Comparison of ENCODE assay signal across 10 cellular contexts in genomic region chr22:45604239-45604711, GRCh38.
DNase-seq lines count a peak whose midpoint lies in the region; ATAC-seq and TF ChIP-seq lines count a peak whose summit lies in the region.
"Had no signal": no experiment of that assay in that cellular context is flagged by ENCODE, and none has a peak within 500 bp of the region (broad histone marks: within the 10 kb centered on the region; RNA-seq: fewer than 3 reads in every experiment).

No MANE protein-coding gene starts in this region.

- no peaks in the 10 kb centered on the region for H3K79me2 ChIP-seq in mammary epithelial cell (ENCODE audit: insufficient read depth, low read length)

- no peaks in the 10 kb centered on the region for H3K27me3 ChIP-seq in mammary epithelial cell (ENCODE audit: insufficient read depth, low read length)
- no peaks in the 10 kb centered on the region for H3K27me3 ChIP-seq in ascending aorta
- peaks cover 0 to 1% (median 0%) of the 10 kb centered on the region in 3 donors for H3K27me3 ChIP-seq in psoas muscle (ENCODE audit: insufficient read depth in 3 of 3, low read length in 2 of 3)
- H3K27me3 ChIP-seq in WERI-Rb-1 (ENCODE audit: insufficient read depth, low read depth, severe bottlenecking) = no peaks in the 10 kb centered on the region

- no peak overlapping the region for H3K9ac ChIP-seq in mammary epithelial cell (ENCODE audit: insufficient read depth, low read length)

- intact Hi-C loops in Calu3 (cut with micrococcal nuclease; ENCODE audit: unreplicated experiment) = loop anchor here (2.0 kb wide), 1 partner anchor 35 kb away; no protein-coding TSS in a partner anchor
- intact Hi-C loops in mammary epithelial cell (cut with micrococcal nuclease) = loop anchor here (2.0 kb wide), 1 partner anchor 35 kb away; no protein-coding TSS in a partner anchor
- intact Hi-C loops in ascending aorta (cut with DNase I) = no loop called here
- intact Hi-C loops in psoas muscle (cut with DNase I) = no loop called here

- H3K4me1 ChIP-seq in mammary epithelial cell (ENCODE audit: insufficient read depth, low read length) (peaks cover 48% of the 10 kb centered on the region), ascending aorta (no peaks in the 10 kb centered on the region), psoas muscle (peaks cover 12% of the 10 kb centered on the region)

- in situ Hi-C loops in mammary epithelial cell (cut with MboI; ENCODE audit: low sequenced_read_pairs in 2 of 2) = loop anchor here in 1 of 2 donors (25.0 kb wide), 1 partner anchor 1983 kb away; no protein-coding TSS in a partner anchor

- no peak overlapping the region for H3K4me3 Mint-ChIP-seq in Calu3 (ENCODE audit: low read depth, unreplicated experiment)

- WGBS in mammary epithelial cell (ENCODE audit: low coverage, missing lambda C conversion rate) = 4% methylated on average over 9 of the region's 9 CpGs
- WGBS in psoas muscle, 3 donors = 71 to 76% (median 72%) methylated on average over 9 of the region's 9 CpGs

- no TSS peak for BruUV-seq in Calu3 (replicated peaks; lab: Mats Ljungman, UMichigan)
- no TSS peak for BruUV-seq in mammary epithelial cell (replicated peaks; lab: Mats Ljungman, UMichigan)

- no peaks in the 10 kb centered on the region for H3K9me3 Mint-ChIP-seq in Calu3 (ENCODE audit: low read depth, unreplicated experiment)

- TF ChIP-seq CTCF in Calu3 (IDR thresholded peaks at IDR 0.05; ENCODE audit: unreplicated experiment) (no peak), mammary epithelial cell (conservative IDR thresholded peaks at IDR 0.05 in 1 of 2, IDR thresholded peaks at IDR 0.05 in 1 of 2; ENCODE audit: extremely low read depth in 1 of 2, insufficient read depth in 1 of 2, low read depth in 1 of 2, low read length in 2 of 2) (no peak), ascending aorta (IDR thresholded peaks at IDR 0.05) (no peak), psoas muscle (IDR thresholded peaks at IDR 0.05) (no peak), WERI-Rb-1 (IDR thresholded peaks at IDR 0.05; ENCODE audit: low read depth, low read length) (no peak)

- DNase-seq in Calu3 (no peak), NOMO-1 treated with DMSO at 0.1 percent for 48 hours (lab: John Stamatoyannopoulos, UW; ENCODE audit: unreplicated experiment) (peak; percentile 92), mammary epithelial cell (peak; percentile 92), pons (ENCODE audit: low spot score) (peak; percentile 40), 8988T (no peak), ascending aorta (ENCODE audit: low spot score in 2 of 2) (no peak), psoas muscle (no peak), WERI-Rb-1 (no peak)
- DNase-seq: DMS 273 treated with DMSO at 0.1 percent for 48 hours had no signal

- peak overlapping the region; percentile 83 for H3K27ac ChIP-seq in mammary epithelial cell (ENCODE audit: insufficient read depth, low read depth, low read length)
- H3K27ac ChIP-seq in ascending aorta = no peak overlapping the region
- no peak overlapping the region for H3K27ac ChIP-seq in psoas muscle
- H3K27ac ChIP-seq in WERI-Rb-1 = no peak overlapping the region

- H3K27ac Mint-ChIP-seq in Calu3 (ENCODE audit: unreplicated experiment) = peak overlapping the region; percentile 92

- H3K36me3 Mint-ChIP-seq in Calu3 (ENCODE audit: insufficient read depth, unreplicated experiment) = peaks cover 39% of the 10 kb centered on the region

- H3K4me1 Mint-ChIP-seq in Calu3 (ENCODE audit: low read depth, unreplicated experiment) = peaks cover 87% of the 10 kb centered on the region

- H3K9me3 ChIP-seq in mammary epithelial cell (replicated peaks; ENCODE audit: insufficient read depth, low read length) (no peaks in the 10 kb centered on the region), ascending aorta (no peaks in the 10 kb centered on the region), psoas muscle (no peaks in the 10 kb centered on the region), WERI-Rb-1 (ENCODE audit: severe bottlenecking) (no peaks in the 10 kb centered on the region)

- dilution Hi-C loops in mammary epithelial cell (cut with HindIII; ENCODE audit: low sequenced_read_pairs) = loop anchor here (5.0 kb wide), 1 partner anchor 77 kb away; no protein-coding TSS in a partner anchor

- CTCF ChIA-PET in Calu3 (lab: Charles Lee) (interaction anchor here (1.3 to 1.6 kb wide), 2 partner anchors 23 to 26 kb away, joined by 3 to 5 read pairs; no protein-coding TSS in a partner anchor), mammary epithelial cell (lab: Charles Lee; ENCODE audit: low non-redundant PET) (interaction anchor here (0.7 kb wide), 1 partner anchor 714 kb away, joined by 3 read pairs; no protein-coding TSS in a partner anchor)

- H3K4me3 ChIP-seq in mammary epithelial cell (replicated peaks in 1 of 3; ENCODE audit: insufficient read depth in 1 of 3, low read depth in 2 of 3, low read length in 3 of 3) = no peak overlapping the region
- H3K4me3 ChIP-seq in ascending aorta = no peak overlapping the region
- no peak overlapping the region for H3K4me3 ChIP-seq in psoas muscle
- H3K4me3 ChIP-seq in WERI-Rb-1 (ENCODE audit: low read depth, low read length) = no peak overlapping the region

- H3K27me3 Mint-ChIP-seq in Calu3 (ENCODE audit: unreplicated experiment) = no peaks in the 10 kb centered on the region

- no peak for ATAC-seq in psoas muscle
- ATAC-seq: Panc1 had no signal

- H2AFZ ChIP-seq in mammary epithelial cell (ENCODE audit: low read depth, low read length) = no peak overlapping the region

- peak overlapping the region; percentile 59 for H3K4me2 ChIP-seq in mammary epithelial cell (ENCODE audit: insufficient read depth, low read depth, low read length)

- H4K20me1 ChIP-seq in mammary epithelial cell (ENCODE audit: insufficient read depth, low read length) = no peaks in the 10 kb centered on the region

- H3K36me3 ChIP-seq in mammary epithelial cell (ENCODE audit: insufficient read depth, low read length) (no peaks in the 10 kb centered on the region), ascending aorta (peaks cover 8 to 17% of the 10 kb centered on the region in 2 donors), psoas muscle (ENCODE audit: insufficient read depth in 1 of 2, low read depth in 1 of 2) (no peaks in the 10 kb centered on the region), WERI-Rb-1 (no peaks in the 10 kb centered on the region; the same call in 1 of the 2 replicates)

Comparison
In these comparisons a context has a peak if more than half of its experiments do, and no peak if none do; other contexts are left out.
1. DNase-seq: peak in NOMO-1 treated with DMSO at 0.1 percent for 48 hours (single experiment), mammary epithelial cell (single experiment) and pons (single experiment); none in Calu3 (single experiment), 8988T (single experiment), ascending aorta (0 of 2), psoas muscle (0 of 2) and WERI-Rb-1 (single experiment).
2. intact Hi-C loops: an anchor here in Calu3 (2.0 kb wide) and mammary epithelial cell (2.0 kb wide); none called in ascending aorta and psoas muscle.